ENCODE assay signal across 19 cellular contexts in genomic region chr1:91749690-91750335, GRCh38.
DNase-seq lines count a peak whose midpoint lies in the region; ATAC-seq and TF ChIP-seq lines count a peak whose summit lies in the region.
"Had no signal": no experiment of that assay in that cellular context is flagged by ENCODE, and none has a peak within 500 bp of the region (broad histone marks: within the 10 kb centered on the region; RNA-seq: fewer than 3 reads in every experiment).

No MANE protein-coding gene starts in this region.

- TF ChIP-seq POLR2A in gastrocnemius medialis (IDR thresholded peaks at IDR 0.05), result no peak

- in situ Hi-C loops in Panc1 (cut with HindIII; ENCODE audit: low pct_unique_long_range_greater_than_20kb, low sequenced_read_pairs), result no loop called here
- in situ Hi-C loops in gastrocnemius medialis (cut with MboI; ENCODE audit: low sequenced_read_pairs in 4 of 4), result loop anchor here in 1 of 4 donors (5.0 kb wide), 1 partner anchor 238 kb away; no protein-coding TSS in a partner anchor

- peaks cover 40 to 78% (median 61%) of the 10 kb centered on the region in 3 donors for H3K4me1 Mint-ChIP-seq in CD8-positive, alpha-beta memory T cell
- H3K4me1 Mint-ChIP-seq: activated B cell treated with CpG ODN at 0.5 μM for 24 hours had no signal

- DNase-seq in Panc1 (ENCODE audit: low read depth, low spot score) (no peak), left lobe of liver (ENCODE audit: low spot score) (peak; percentile 80), gastrocnemius medialis (no peak), NCI-H82 treated with DMSO at 0.1 percent for 48 hours (lab: John Stamatoyannopoulos, UW; ENCODE audit: unreplicated experiment) (no peak), GDM1 (lab: John Stamatoyannopoulos, UW) (no peak)
- DNase-seq in stimulated activated CD4-positive, alpha-beta T cell treated with anti-CD3 and anti-CD28 coated beads, Interleukin-1b, Interleukin-23, amount 100 ng/mL, for 48 hours, result no peak
- no peak for DNase-seq in CD8-positive, alpha-beta memory T cell
- DNase-seq: activated B cell treated with CpG ODN at 0.5 μM for 24 hours; activated CD8-positive, alpha-beta T cell treated with anti-CD3 and anti-CD28 coated beads for 36 hours; effector CD4-positive, alpha-beta T cell; H9; KG1; NCI-H1092; NCI-H2171; NK-92 treated with Interleukin-12 subunit alpha and Interleukin-12 subunit beta, amount 100 ng/mL, for 24 hours; SIG-M5; stimulated activated naive CD4-positive, alpha-beta T cell; T-helper 17 cell had no signal

- H3K27me3 Mint-ChIP-seq in CD8-positive, alpha-beta memory T cell, result no peaks in the 10 kb centered on the region
- H3K27me3 Mint-ChIP-seq: activated B cell treated with CpG ODN at 0.5 μM for 24 hours; activated CD8-positive, alpha-beta T cell treated with anti-CD3 and anti-CD28 coated beads for 36 hours; T-helper 17 cell had no signal

- TF ChIP-seq CTCF in C4-2B (conservative IDR thresholded peaks at IDR 0.05) (no peak), Panc1 (IDR thresholded peaks at IDR 0.05) (no peak), gastrocnemius medialis (IDR thresholded peaks at IDR 0.05 in 4 of 5, conservative IDR thresholded peaks at IDR 0.05 in 1 of 5) (no peak)

- H3K27me3 ChIP-seq in Panc1 (ENCODE audit: control insufficient read depth, insufficient read depth, low read length), result no peaks in the 10 kb centered on the region
- no peaks in the 10 kb centered on the region for H3K27me3 ChIP-seq in gastrocnemius medialis
- no peaks in the 10 kb centered on the region for H3K27me3 ChIP-seq in CD8-positive, alpha-beta memory T cell (ENCODE audit: insufficient read depth, low read length, poor library complexity, severe bottlenecking)

- peak overlapping the region in 1 of 7 donors; percentile 48 for H3K4me3 Mint-ChIP-seq in CD8-positive, alpha-beta memory T cell
- H3K4me3 Mint-ChIP-seq: activated B cell treated with CpG ODN at 0.5 μM for 24 hours; activated CD8-positive, alpha-beta T cell treated with anti-CD3 and anti-CD28 coated beads for 36 hours; H9; T-helper 17 cell had no signal

- ATAC-seq in Panc1 (no peak), left lobe of liver (peak; percentile 77), gastrocnemius medialis (peak; percentile 29 to 53)
- ATAC-seq: activated CD8-positive, alpha-beta T cell treated with anti-CD3 and anti-CD28 coated beads for 36 hours; T-helper 17 cell had no signal

- H3K4me3 ChIP-seq in Panc1 (ENCODE audit: low read depth in 2 of 2, low read length in 2 of 2) (no peak overlapping the region), gastrocnemius medialis (no peak overlapping the region)
- no peak overlapping the region for H3K4me3 ChIP-seq in CD8-positive, alpha-beta memory T cell (ENCODE audit: low read length)

- peaks cover 0 to 20% (median 0%) of the 10 kb centered on the region in 5 donors for H3K9me3 Mint-ChIP-seq in CD8-positive, alpha-beta memory T cell
- H3K9me3 Mint-ChIP-seq: activated B cell treated with CpG ODN at 0.5 μM for 24 hours had no signal

- H3K27ac ChIP-seq in C4-2B (peak overlapping the region; percentile 45), Panc1 (ENCODE audit: low read length) (0 out of 2 replicates have a peak overlapping the region, but pooled peaks have one; percentile 8), gastrocnemius medialis (peak overlapping the region; percentile 62 to 70 (median 67))
- no peak overlapping the region for H3K27ac ChIP-seq in CD8-positive, alpha-beta memory T cell (ENCODE audit: low read depth, low read length)

- H3K9me3 ChIP-seq in Panc1 (ENCODE audit: control insufficient read depth, insufficient read depth, low read depth, low read length) (peaks cover 11% of the 10 kb centered on the region; the same call in 1 of the 2 replicates), gastrocnemius medialis (no peaks in the 10 kb centered on the region)
- no peaks in the 10 kb centered on the region for H3K9me3 ChIP-seq in CD8-positive, alpha-beta memory T cell (ENCODE audit: low read length)

- no peaks in the 10 kb centered on the region for H3K36me3 ChIP-seq in Panc1 (ENCODE audit: control insufficient read depth, insufficient read depth, low read length)
- H3K36me3 ChIP-seq in gastrocnemius medialis, result no peaks in the 10 kb centered on the region
- no peaks in the 10 kb centered on the region for H3K36me3 ChIP-seq in CD8-positive, alpha-beta memory T cell (ENCODE audit: insufficient read depth, low read length)

- peaks cover 15 to 42% (median 28%) of the 10 kb centered on the region in 3 donors for H3K36me3 Mint-ChIP-seq in CD8-positive, alpha-beta memory T cell

- CTCF ChIA-PET in Panc1 (lab: Charles Lee), result no interaction called here
- CTCF ChIA-PET in CD8-positive, alpha-beta memory T cell (lab: Charles Lee), result no interaction called here

- POLR2A ChIA-PET in Panc1 (lab: Charles Lee), result no interaction called here
- POLR2A ChIA-PET in CD8-positive, alpha-beta memory T cell (lab: Charles Lee), result no interaction called here

- intact Hi-C loops in Panc1 (cut with micrococcal nuclease; ENCODE audit: unreplicated experiment), result no loop called here
- intact Hi-C loops in gastrocnemius medialis (cut with DNase I; ENCODE audit: low total_unique reads), result loop anchor here (2.0 kb wide), 1 partner anchor 23 kb away; no protein-coding TSS in a partner anchor

- peak overlapping the region in 1 of 8 donors; percentile 70 for H3K27ac Mint-ChIP-seq in CD8-positive, alpha-beta memory T cell
- H3K27ac Mint-ChIP-seq: activated B cell treated with CpG ODN at 0.5 μM for 24 hours; activated CD8-positive, alpha-beta T cell treated with anti-CD3 and anti-CD28 coated beads for 36 hours; H9; T-helper 17 cell had no signal

- BruUV-seq in Panc1 (replicated peaks; lab: Mats Ljungman, UMichigan), result no TSS peak

- H3K4me1 ChIP-seq in Panc1 (ENCODE audit: control insufficient read depth, insufficient read depth, low read length) (peaks cover 18% of the 10 kb centered on the region), gastrocnemius medialis (peaks cover 62 to 73% of the 10 kb centered on the region in 2 donors)
- H3K4me1 ChIP-seq in CD8-positive, alpha-beta memory T cell (ENCODE audit: insufficient read depth, low read length), result no peaks in the 10 kb centered on the region
